8 cellular contexts compared by ENCODE assay signal in the genomic region with DNA sequence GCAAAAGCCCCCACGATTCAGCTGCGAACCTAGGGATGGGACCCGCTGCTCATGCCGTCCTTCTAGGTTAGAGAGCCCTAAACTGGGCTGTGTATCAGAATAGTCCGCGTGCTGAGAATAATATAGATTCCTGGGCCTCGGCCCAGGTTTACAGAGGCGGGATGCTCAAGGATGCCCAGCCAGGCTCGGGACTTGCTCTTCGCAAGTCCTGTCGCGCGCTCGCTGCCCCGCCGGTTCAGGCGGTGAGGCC. TPM values are rescaled to one million over a fixed set of nuclear protein-coding genes. Genes with fewer than 3 reads are reported as not detected.
DNase-seq lines count a peak whose midpoint lies in the region; ATAC-seq and TF ChIP-seq lines count a peak whose summit lies in the region.

No MANE protein-coding gene starts in this region.

- peak overlapping the region; percentile 26 for H3K27ac ChIP-seq in CD4-positive, CD25-positive, alpha-beta regulatory T cell (ENCODE audit: insufficient read depth, low read length, poor library complexity, severe bottlenecking)
- H3K27ac ChIP-seq in KOPT-K1 (ENCODE audit: low read depth, low read length, poor library complexity, severe bottlenecking) (peak overlapping the region; percentile 76), dorsolateral prefrontal cortex (peak overlapping the region; percentile 57 to 97 (median 90)), neural progenitor cell (no peak overlapping the region)

- ATAC-seq in CD4-positive, CD25-positive, alpha-beta regulatory T cell (ENCODE audit: low read depth in 2 of 2): no peak
- ATAC-seq in GM19328 (IDR thresholded peaks at IDR 0.05; ENCODE audit: unreplicated experiment): no peak

- DNase-seq in CD4-positive, CD25-positive, alpha-beta regulatory T cell: no peak
- DNase-seq in dorsolateral prefrontal cortex (no peak), neural progenitor cell (ENCODE audit: low spot score) (no peak), G401 (ENCODE audit: low spot score) (no peak)
- DNase-seq in NK-92 treated with Interleukin-12 subunit alpha and Interleukin-12 subunit beta, amount 100 ng/mL, for 24 hours (lab: John Stamatoyannopoulos, UW): no peak
- DNase-seq in stimulated activated CD4-positive, alpha-beta T cell treated with anti-CD3 and anti-CD28 coated beads, Interleukin-4, amount 100 ng/mL, for 24 hours: no peak

- no peaks in the 10 kb centered on the region for H3K27me3 ChIP-seq in CD4-positive, CD25-positive, alpha-beta regulatory T cell (ENCODE audit: control insufficient read depth, insufficient read depth, low read length)
- no peaks in the 10 kb centered on the region for H3K27me3 ChIP-seq in dorsolateral prefrontal cortex
- peaks cover 5% of the 10 kb centered on the region for H3K27me3 ChIP-seq in neural progenitor cell

- peak overlapping the region; percentile 68 for H3K4me2 ChIP-seq in neural progenitor cell

- H3K27me3 Mint-ChIP-seq in CD4-positive, CD25-positive, alpha-beta regulatory T cell: no peaks in the 10 kb centered on the region
- peaks cover 2% of the 10 kb centered on the region for H3K27me3 Mint-ChIP-seq in neural progenitor cell (ENCODE audit: insufficient read depth, low read depth)

- H2AFZ ChIP-seq in neural progenitor cell (replicated peaks): peak overlapping the region; percentile 74

- TF ChIP-seq CTCF in dorsolateral prefrontal cortex (IDR thresholded peaks at IDR 0.05 in 54 of 56, conservative IDR thresholded peaks at IDR 0.05 in 2 of 56; ENCODE audit: low read depth in 1 of 56, partially characterized antibody in 56 of 56) (peak in 5 of 56 donors; percentile 66 to 91 (median 84)), neural progenitor cell (IDR thresholded peaks at IDR 0.05) (no peak)

- no peaks in the 10 kb centered on the region for H3K36me3 ChIP-seq in CD4-positive, CD25-positive, alpha-beta regulatory T cell (ENCODE audit: control insufficient read depth, insufficient read depth, low read length)
- H3K36me3 ChIP-seq in KOPT-K1 (ENCODE audit: insufficient read depth, low read length) (peaks cover 20% of the 10 kb centered on the region), neural progenitor cell (no peaks in the 10 kb centered on the region)

- intact Hi-C loops in dorsolateral prefrontal cortex (cut with DNase I): loop anchor here (2.0 to 5.0 kb wide), 3 partner anchors 150 to 315 kb away; partner anchors contain the start of genes MTPN (in 2 of the 2) and CNOT4 (in 1 of the 2)

- peaks cover 10% of the 10 kb centered on the region for H3K36me3 Mint-ChIP-seq in CD4-positive, CD25-positive, alpha-beta regulatory T cell
- peaks cover 5% of the 10 kb centered on the region for H3K36me3 Mint-ChIP-seq in neural progenitor cell

- H3K79me2 ChIP-seq in neural progenitor cell (ENCODE audit: low read depth): peaks cover 46% of the 10 kb centered on the region

- peak overlapping the region; percentile 86 to 94 (median 89) for H3K27ac Mint-ChIP-seq in CD4-positive, CD25-positive, alpha-beta regulatory T cell
- H3K27ac Mint-ChIP-seq in neural progenitor cell: no peak overlapping the region

- peaks cover 25 to 48% (median 28%) of the 10 kb centered on the region in 4 donors for H3K4me1 Mint-ChIP-seq in CD4-positive, CD25-positive, alpha-beta regulatory T cell
- H3K4me1 Mint-ChIP-seq in neural progenitor cell: peaks cover 24% of the 10 kb centered on the region

- H3K9ac ChIP-seq in neural progenitor cell: no peak overlapping the region

- H3K4me1 ChIP-seq in CD4-positive, CD25-positive, alpha-beta regulatory T cell (ENCODE audit: control insufficient read depth, insufficient read depth, low read length, poor library complexity, severe bottlenecking): peaks cover 37% of the 10 kb centered on the region
- no peaks in the 10 kb centered on the region for H3K4me1 ChIP-seq in neural progenitor cell

- in situ Hi-C loops in G401 (cut with HindIII; ENCODE audit: low sequenced_read_pairs): no loop called here

- peaks cover 0 to 3% (median 0%) of the 10 kb centered on the region in 7 donors for H3K9me3 Mint-ChIP-seq in CD4-positive, CD25-positive, alpha-beta regulatory T cell
- H3K9me3 Mint-ChIP-seq in neural progenitor cell: no peaks in the 10 kb centered on the region

- peak overlapping the region; percentile 87 to 99 (median 92) for H3K4me3 Mint-ChIP-seq in CD4-positive, CD25-positive, alpha-beta regulatory T cell
- peak overlapping the region; percentile 99 for H3K4me3 Mint-ChIP-seq in neural progenitor cell

- peak overlapping the region; percentile 69 for H3K4me3 ChIP-seq in CD4-positive, CD25-positive, alpha-beta regulatory T cell (ENCODE audit: low read depth, low read length)
- H3K4me3 ChIP-seq in dorsolateral prefrontal cortex: peak overlapping the region; percentile 64 to 100 (median 94)
- H3K4me3 ChIP-seq in neural progenitor cell: peak overlapping the region; percentile 70

- no peaks in the 10 kb centered on the region for H3K9me3 ChIP-seq in CD4-positive, CD25-positive, alpha-beta regulatory T cell (ENCODE audit: control insufficient read depth in 2 of 2, low read length in 2 of 2)
- no peaks in the 10 kb centered on the region for H3K9me3 ChIP-seq in KOPT-K1 (ENCODE audit: insufficient read depth, low read length, poor library complexity, severe bottlenecking)
- no peaks in the 10 kb centered on the region for H3K9me3 ChIP-seq in neural progenitor cell (ENCODE audit: low read depth)

- peaks cover 37% of the 10 kb centered on the region for H4K20me1 ChIP-seq in neural progenitor cell (ENCODE audit: low read depth)

- peaks cover 28% of the 10 kb centered on the region for H3F3A ChIP-seq in neural progenitor cell (ENCODE audit: low read depth)

RNA-seq across cellular contexts. Expression of gene STMP1, which starts 0.3 kb away (rescaled TPM):
- total RNA-seq in CD4-positive, CD25-positive, alpha-beta regulatory T cell: 18.2 TPM
- polyA plus RNA-seq in CD4-positive, CD25-positive, alpha-beta regulatory T cell: 10 to 100 TPM; 44.3 to 61.4 (median 55.1) TPM
- 10 to 100 TPM; 14.7 to 33.0 (median 23.4) TPM for total RNA-seq in dorsolateral prefrontal cortex
- 26.4 and 30.4 TPM in 2 replicates for total RNA-seq in neural progenitor cell (ENCODE audit: low replicate concordance)
- 20.1 and 34.1 TPM in 2 replicates for total RNA-seq in G401 (2014; rRNA removed; shearing (Covaris generic))
